9 cellular contexts compared by ENCODE assay signal in the genomic region with DNA sequence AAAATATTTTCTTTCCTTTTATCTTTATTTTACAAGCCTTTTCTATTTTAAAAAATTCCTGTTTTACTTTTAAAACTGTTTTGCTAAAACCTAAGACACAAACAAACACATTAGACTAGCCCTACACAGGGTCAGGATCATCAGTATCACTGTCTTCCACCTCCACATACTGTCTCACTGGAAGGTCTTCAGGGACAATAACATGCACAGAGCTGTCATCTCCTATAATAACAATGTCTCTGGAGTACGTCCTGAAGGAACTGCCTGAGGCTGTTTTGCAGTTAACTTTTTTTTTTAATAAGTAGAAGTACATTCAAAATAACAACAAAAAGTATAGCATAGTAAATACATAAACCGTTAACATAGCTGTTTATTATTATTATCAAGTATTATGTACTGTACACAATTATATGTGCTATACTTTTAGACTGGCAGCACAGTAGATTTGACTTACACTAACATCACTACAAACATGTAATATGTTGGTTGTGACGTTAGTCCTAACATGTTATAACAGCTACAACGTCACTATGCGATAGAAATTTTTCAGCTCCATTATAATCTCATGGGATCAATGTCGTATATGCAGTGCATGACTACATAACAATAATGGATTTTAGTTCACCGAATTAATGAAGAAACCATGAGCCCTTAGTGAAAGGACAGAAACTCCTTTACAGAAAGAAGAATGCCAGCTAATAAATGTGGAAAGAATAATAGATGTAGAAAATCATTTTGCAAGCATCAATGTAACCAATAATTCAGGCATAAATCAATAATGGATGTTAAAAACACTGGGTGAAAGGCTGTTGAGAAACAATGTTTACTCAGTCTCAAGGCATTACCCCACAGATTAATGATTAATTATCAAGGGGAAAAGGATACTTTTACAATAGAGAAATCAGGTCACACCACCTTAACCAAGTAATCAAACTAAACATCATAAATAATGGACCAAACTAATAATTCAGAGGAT. TPM values are rescaled to one million over a fixed set of nuclear protein-coding genes. Genes with fewer than 3 reads are reported as not detected.
A peak's percentile ranks its signal among the peaks of the same experiment; 100 is the strongest.
DNase-seq lines count a peak whose midpoint lies in the region; ATAC-seq and TF ChIP-seq lines count a peak whose summit lies in the region.
"Had no signal": no experiment of that assay in that cellular context is flagged by ENCODE, and none has a peak within 500 bp of the region (broad histone marks: within the 10 kb centered on the region; RNA-seq: fewer than 3 reads in every experiment).

No MANE protein-coding gene starts in this region.

- H3K36me3 Mint-ChIP-seq in central memory CD8-positive, alpha-beta T cell (ENCODE audit: insufficient read depth), result peaks cover 2% of the 10 kb centered on the region
- peaks cover 10% of the 10 kb centered on the region for H3K36me3 Mint-ChIP-seq in nephron progenitor cell (ENCODE audit: low read depth)

- in situ Hi-C loops in Caki2 (cut with HindIII; ENCODE audit: low pct_unique_long_range_greater_than_20kb, low sequenced_read_pairs), result no loop called here

- H3K9me3 Mint-ChIP-seq in central memory CD8-positive, alpha-beta T cell, result no peaks in the 10 kb centered on the region
- peaks cover 9% of the 10 kb centered on the region for H3K9me3 Mint-ChIP-seq in nephron progenitor cell

- DNase-seq in Caki2 (ENCODE audit: low read depth) (peak; percentile 21), nephron progenitor cell (no peak)
- no peak for DNase-seq in central memory CD8-positive, alpha-beta T cell (ENCODE audit: low spot score in 2 of 2)
- no peak for DNase-seq in stimulated activated CD4-positive, alpha-beta T cell treated with anti-CD3 and anti-CD28 coated beads, Interleukin-2, amount 100 ng/mL, for 48 hours
- DNase-seq in stimulated activated CD8-positive, alpha-beta memory T cell treated with anti-CD3 and anti-CD28 coated beads, Interleukin-4, amount 100 ng/mL, for 48 hours, result no peak
- DNase-seq: activated CD8-positive, alpha-beta memory T cell treated with anti-CD3 and anti-CD28 coated beads for 24 hours; PC-9 had no signal

- H3K27me3 Mint-ChIP-seq in central memory CD8-positive, alpha-beta T cell, result no peaks in the 10 kb centered on the region
- H3K27me3 Mint-ChIP-seq in nephron progenitor cell (ENCODE audit: low read depth, poor library complexity), result no peaks in the 10 kb centered on the region

- peaks cover 39% of the 10 kb centered on the region for H3K4me1 Mint-ChIP-seq in central memory CD8-positive, alpha-beta T cell
- H3K4me1 Mint-ChIP-seq in nephron progenitor cell, result peaks cover 28% of the 10 kb centered on the region

- no peak overlapping the region for H3K4me3 Mint-ChIP-seq in central memory CD8-positive, alpha-beta T cell
- H3K4me3 Mint-ChIP-seq in nephron progenitor cell, result no peak overlapping the region

- H3K27ac Mint-ChIP-seq in central memory CD8-positive, alpha-beta T cell (ENCODE audit: low read depth), result peak overlapping the region; percentile 81
- peak overlapping the region; percentile 54 for H3K27ac Mint-ChIP-seq in nephron progenitor cell

- no peak for TF ChIP-seq CTCF in nephron progenitor cell (IDR thresholded peaks at IDR 0.05)

- ATAC-seq in GM18861 (IDR thresholded peaks at IDR 0.05; ENCODE audit: unreplicated experiment) (peak; percentile 22), HG03457 (IDR thresholded peaks at IDR 0.05; ENCODE audit: unreplicated experiment) (no peak)
- ATAC-seq in central memory CD8-positive, alpha-beta T cell (replicated peaks; ENCODE audit: extremely low read depth, poor library complexity, severe bottlenecking), result no peak

RNA-seq across cellular contexts. Expression of a gene that starts 49.2 kb away (rescaled TPM):
- 38.9 and 42.1 TPM in 2 replicates for total RNA-seq in Caki2 (2014; rRNA removed; shearing (Covaris generic); ENCODE audit: low replicate concordance)
